In the genomic region with DNA sequence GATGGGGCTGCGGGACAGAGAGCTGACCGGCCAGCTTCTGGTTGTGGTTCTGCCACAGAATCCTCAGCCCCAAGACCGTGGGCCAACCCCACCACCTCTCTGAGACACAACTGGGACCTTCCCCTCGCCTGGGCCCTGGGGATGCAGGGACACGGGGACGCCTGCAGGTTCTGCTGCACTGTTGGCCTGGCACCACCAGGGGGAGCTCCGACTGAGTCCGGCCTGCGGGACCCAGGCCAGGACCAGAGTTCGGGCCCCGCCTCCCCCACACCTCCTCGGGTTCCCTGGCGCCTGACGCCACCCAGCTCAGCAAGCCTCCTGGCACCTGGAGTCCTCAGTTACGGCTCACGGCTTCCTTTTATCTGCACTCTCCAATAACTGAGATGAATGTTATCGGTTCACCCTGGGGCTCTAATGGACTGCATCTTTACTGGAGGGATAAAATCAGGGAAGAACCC, we compare ENCODE assay signal across 1 cellular context.
TF ChIP-seq lines count a peak whose summit lies in the region.

No MANE protein-coding gene starts in this region.

TF ChIP-seq in HepG2, 621 proteins besides CTCF, POLR2A, EP300 and RAD21 (continued from another document and continues in another):
- TF ChIP-seq ZNF17 (CRISPR knock-in tag; IDR thresholded peaks at IDR 0.05) (no peak), ATF2 (CRISPR knock-in tag; IDR thresholded peaks at IDR 0.05) (peak; percentile 86), ARNT2 (CRISPR knock-in tag; IDR thresholded peaks at IDR 0.05; ENCODE audit: low read depth) (0 out of 2 replicates have a peak, but pooled peaks have one; percentile 61), KMT2B (CRISPR knock-in tag; IDR thresholded peaks at IDR 0.05) (peak; percentile 45; the same call in 1 of the 2 replicates), POGK (CRISPR knock-in tag; conservative IDR thresholded peaks at IDR 0.05) (peak; percentile 82), THAP9 (CRISPR knock-in tag; IDR thresholded peaks at IDR 0.05; ENCODE audit: borderline replicate concordance) (peak; percentile 67; the same call in 1 of the 2 replicates), SUZ12 (IDR thresholded peaks at IDR 0.05; ENCODE audit: low read depth, low read length) (no peak), ZFAT (CRISPR knock-in tag; conservative IDR thresholded peaks at IDR 0.05) (no peak), ZNF292 (CRISPR knock-in tag; IDR thresholded peaks at IDR 0.05; ENCODE audit: borderline replicate concordance, low read depth) (peak; percentile 54; the same call in 1 of the 2 replicates), FOXJ3 (CRISPR knock-in tag; IDR thresholded peaks at IDR 0.05; ENCODE audit: borderline replicate concordance) (no peak; the same call in 1 of the 2 replicates), MTERF4 (CRISPR knock-in tag; IDR thresholded peaks at IDR 0.05) (peak; percentile 67; the same call in 1 of the 2 replicates), ZNF354B (CRISPR knock-in tag; IDR thresholded peaks at IDR 0.05) (no peak), HDAC2 (CRISPR knock-in tag; IDR thresholded peaks at IDR 0.05) (peak; percentile 76; the same call in 1 of the 2 replicates), IKZF4 (CRISPR knock-in tag; IDR thresholded peaks at IDR 0.05; ENCODE audit: borderline replicate concordance, low read depth, not compliant biosample characterization) (peak; percentile 83), ZNF331 (CRISPR knock-in tag; IDR thresholded peaks at IDR 0.05) (peak; percentile 72), AGO1 (IDR thresholded peaks at IDR 0.05; ENCODE audit: low read depth, low read length, poor library complexity, severe bottlenecking) (peak; percentile 47), ZNF335 (CRISPR knock-in tag; IDR thresholded peaks at IDR 0.05) (0 out of 2 replicates have a peak, but pooled peaks have one; percentile 35), ZNF530 (CRISPR knock-in tag; IDR thresholded peaks at IDR 0.05; ENCODE audit: low read depth) (no peak), ZBTB38 (CRISPR knock-in tag; IDR thresholded peaks at IDR 0.05) (peak; percentile 73), NCOA1 (CRISPR knock-in tag; IDR thresholded peaks at IDR 0.05) (0 out of 2 replicates have a peak, but pooled peaks have one; percentile 29), SMAD3 (CRISPR knock-in tag; IDR thresholded peaks at IDR 0.05) (0 out of 2 replicates have a peak, but pooled peaks have one; percentile 67), KLF9 (CRISPR knock-in tag; IDR thresholded peaks at IDR 0.05; ENCODE audit: low read depth) (peak; percentile 67; the same call in 1 of the 2 replicates), ETV6 (CRISPR knock-in tag; conservative IDR thresholded peaks at IDR 0.05) (no peak), CBX5 (CRISPR knock-in tag; IDR thresholded peaks at IDR 0.05; ENCODE audit: borderline replicate concordance) (peak; percentile 62; the same call in 1 of the 2 replicates), KDM4B (CRISPR knock-in tag; IDR thresholded peaks at IDR 0.05) (peak; percentile 83), ZFY (CRISPR knock-in tag; IDR thresholded peaks at IDR 0.05) (peak; percentile 70), GATAD2A (CRISPR knock-in tag; IDR thresholded peaks at IDR 0.05) (peak; percentile 61), THRA (CRISPR knock-in tag; IDR thresholded peaks at IDR 0.05; ENCODE audit: borderline replicate concordance) (peak; percentile 28; the same call in 1 of the 2 replicates), HDAC1 (CRISPR knock-in tag; IDR thresholded peaks at IDR 0.05) (peak; percentile 70), SRY (CRISPR knock-in tag; IDR thresholded peaks at IDR 0.05) (no peak), GMEB1 (CRISPR knock-in tag; IDR thresholded peaks at IDR 0.05; ENCODE audit: borderline replicate concordance) (peak; percentile 42; the same call in 1 of the 2 replicates), ZBTB7A (CRISPR knock-in tag; IDR thresholded peaks at IDR 0.05) (no peak), NR2F1 (CRISPR knock-in tag; IDR thresholded peaks at IDR 0.05) (no peak), REXO4 (CRISPR knock-in tag; IDR thresholded peaks at IDR 0.05; ENCODE audit: borderline replicate concordance) (no peak), FOXA3 (CRISPR knock-in tag; IDR thresholded peaks at IDR 0.05) (peak; percentile 64; the same call in 1 of the 2 replicates), ZNF549 (CRISPR knock-in tag; IDR thresholded peaks at IDR 0.05) (no peak), ZNF10 (CRISPR knock-in tag; IDR thresholded peaks at IDR 0.05; ENCODE audit: borderline replicate concordance, low read depth) (no peak), KDM6A (CRISPR knock-in tag; IDR thresholded peaks at IDR 0.05; ENCODE audit: low read depth) (no peak)
- TF ChIP-seq, protein P1, sequence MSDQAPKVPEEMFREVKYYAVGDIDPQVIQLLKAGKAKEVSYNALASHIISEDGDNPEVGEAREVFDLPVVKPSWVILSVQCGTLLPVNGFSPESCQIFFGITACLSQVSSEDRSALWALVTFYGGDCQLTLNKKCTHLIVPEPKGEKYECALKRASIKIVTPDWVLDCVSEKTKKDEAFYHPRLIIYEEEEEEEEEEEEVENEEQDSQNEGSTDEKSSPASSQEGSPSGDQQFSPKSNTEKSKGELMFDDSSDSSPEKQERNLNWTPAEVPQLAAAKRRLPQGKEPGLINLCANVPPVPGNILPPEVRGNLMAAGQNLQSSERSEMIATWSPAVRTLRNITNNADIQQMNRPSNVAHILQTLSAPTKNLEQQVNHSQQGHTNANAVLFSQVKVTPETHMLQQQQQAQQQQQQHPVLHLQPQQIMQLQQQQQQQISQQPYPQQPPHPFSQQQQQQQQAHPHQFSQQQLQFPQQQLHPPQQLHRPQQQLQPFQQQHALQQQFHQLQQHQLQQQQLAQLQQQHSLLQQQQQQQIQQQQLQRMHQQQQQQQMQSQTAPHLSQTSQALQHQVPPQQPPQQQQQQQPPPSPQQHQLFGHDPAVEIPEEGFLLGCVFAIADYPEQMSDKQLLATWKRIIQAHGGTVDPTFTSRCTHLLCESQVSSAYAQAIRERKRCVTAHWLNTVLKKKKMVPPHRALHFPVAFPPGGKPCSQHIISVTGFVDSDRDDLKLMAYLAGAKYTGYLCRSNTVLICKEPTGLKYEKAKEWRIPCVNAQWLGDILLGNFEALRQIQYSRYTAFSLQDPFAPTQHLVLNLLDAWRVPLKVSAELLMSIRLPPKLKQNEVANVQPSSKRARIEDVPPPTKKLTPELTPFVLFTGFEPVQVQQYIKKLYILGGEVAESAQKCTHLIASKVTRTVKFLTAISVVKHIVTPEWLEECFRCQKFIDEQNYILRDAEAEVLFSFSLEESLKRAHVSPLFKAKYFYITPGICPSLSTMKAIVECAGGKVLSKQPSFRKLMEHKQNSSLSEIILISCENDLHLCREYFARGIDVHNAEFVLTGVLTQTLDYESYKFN (CRISPR knock-in tag; conservative IDR thresholded peaks at IDR 0.05), result 0 out of 2 replicates have a peak, but pooled peaks have one; percentile 21
- TF ChIP-seq, protein P2, sequence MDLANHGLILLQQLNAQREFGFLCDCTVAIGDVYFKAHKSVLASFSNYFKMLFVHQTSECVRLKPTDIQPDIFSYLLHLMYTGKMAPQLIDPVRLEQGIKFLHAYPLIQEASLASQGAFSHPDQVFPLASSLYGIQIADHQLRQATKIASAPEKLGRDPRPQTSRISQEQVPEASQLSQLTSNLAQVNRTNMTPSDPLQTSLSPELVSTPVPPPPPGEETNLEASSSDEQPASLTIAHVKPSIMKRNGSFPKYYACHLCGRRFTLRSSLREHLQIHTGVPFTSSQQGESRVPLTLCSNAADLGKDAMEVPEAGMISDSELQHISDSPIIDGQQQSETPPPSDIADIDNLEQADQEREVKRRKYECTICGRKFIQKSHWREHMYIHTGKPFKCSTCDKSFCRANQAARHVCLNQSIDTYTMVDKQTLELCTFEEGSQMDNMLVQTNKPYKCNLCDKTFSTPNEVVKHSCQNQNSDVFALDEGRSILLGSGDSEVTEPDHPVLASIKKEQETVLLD (CRISPR knock-in tag; IDR thresholded peaks at IDR 0.05; ENCODE audit: low read depth), result no peak
- TF ChIP-seq, protein P3, sequence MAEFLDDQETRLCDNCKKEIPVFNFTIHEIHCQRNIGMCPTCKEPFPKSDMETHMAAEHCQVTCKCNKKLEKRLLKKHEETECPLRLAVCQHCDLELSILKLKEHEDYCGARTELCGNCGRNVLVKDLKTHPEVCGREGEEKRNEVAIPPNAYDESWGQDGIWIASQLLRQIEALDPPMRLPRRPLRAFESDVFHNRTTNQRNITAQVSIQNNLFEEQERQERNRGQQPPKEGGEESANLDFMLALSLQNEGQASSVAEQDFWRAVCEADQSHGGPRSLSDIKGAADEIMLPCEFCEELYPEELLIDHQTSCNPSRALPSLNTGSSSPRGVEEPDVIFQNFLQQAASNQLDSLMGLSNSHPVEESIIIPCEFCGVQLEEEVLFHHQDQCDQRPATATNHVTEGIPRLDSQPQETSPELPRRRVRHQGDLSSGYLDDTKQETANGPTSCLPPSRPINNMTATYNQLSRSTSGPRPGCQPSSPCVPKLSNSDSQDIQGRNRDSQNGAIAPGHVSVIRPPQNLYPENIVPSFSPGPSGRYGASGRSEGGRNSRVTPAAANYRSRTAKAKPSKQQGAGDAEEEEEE (CRISPR knock-in tag; IDR thresholded peaks at IDR 0.05; ENCODE audit: borderline replicate concordance), result peak; percentile 92; the same call in 1 of the 2 replicates
